Comparison of ENCODE assay signal across 16 cellular contexts in the genomic region with DNA sequence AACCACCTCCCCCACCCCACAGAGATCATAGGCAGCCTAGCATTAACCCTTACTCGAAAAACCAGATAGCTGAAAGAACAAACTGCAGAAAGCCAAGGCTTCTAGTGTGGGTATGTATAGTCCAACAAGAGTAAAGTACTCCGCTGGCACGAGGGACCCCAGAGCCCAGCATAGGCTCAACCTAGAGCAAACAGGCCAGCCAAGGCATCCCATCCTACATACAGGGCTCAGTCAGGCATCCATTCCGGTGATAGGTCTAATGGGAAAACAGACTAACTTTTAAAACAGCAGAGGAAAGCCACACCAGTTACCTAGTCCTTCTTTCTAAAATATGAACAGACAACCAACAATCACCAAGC. TPM values are rescaled to one million over a fixed set of nuclear protein-coding genes. Genes with fewer than 3 reads are reported as not detected.
DNase-seq lines count a peak whose midpoint lies in the region; ATAC-seq and TF ChIP-seq lines count a peak whose summit lies in the region.
"Had no signal": no experiment of that assay in that cellular context is flagged by ENCODE, and none has a peak within 500 bp of the region (broad histone marks: within the 10 kb centered on the region; RNA-seq: fewer than 3 reads in every experiment).

No MANE protein-coding gene starts in this region.

- 94 to 95% methylated on average over 4 of the region's 4 CpGs for WGBS in testis, 2 donors

- TF ChIP-seq CTCF in OCI-LY7 (conservative IDR thresholded peaks at IDR 0.05; ENCODE audit: low read length) (no peak), mucosa of descending colon (IDR thresholded peaks at IDR 0.05) (no peak), testis (IDR thresholded peaks at IDR 0.05) (no peak)

- POLR2A ChIA-PET in OCI-LY7 (lab: Charles Lee) = interaction anchor here (0.6 to 2.7 kb wide), 25 partner anchors 8 to 122 kb away, joined by 3 to 24 read pairs (median 4); no protein-coding TSS in a partner anchor

- no peaks in the 10 kb centered on the region for H4K20me1 ChIP-seq in OCI-LY7 (ENCODE audit: insufficient read depth, low read length)

- CTCF ChIA-PET in OCI-LY7 (lab: Charles Lee; ENCODE audit: unreplicated experiment) = interaction anchor here (0.6 to 1.0 kb wide), 2 partner anchors 19 to 43 kb away, joined by 4 to 5 read pairs; no protein-coding TSS in a partner anchor

- no TSS peak for BruUV-seq in OCI-LY7 (replicated peaks; lab: Mats Ljungman, UMichigan)

- TF ChIP-seq POLR2A in testis (IDR thresholded peaks at IDR 0.05) = no peak

- H3K27me3 ChIP-seq in testis = no peaks in the 10 kb centered on the region

- peaks cover 100% of the 10 kb centered on the region for H3K79me2 ChIP-seq in OCI-LY7 (ENCODE audit: insufficient read depth, low read depth, low read length)

- ATAC-seq in mucosa of descending colon = peak; percentile 31
- ATAC-seq in GM21786 (IDR thresholded peaks at IDR 0.05; ENCODE audit: unreplicated experiment) = no peak
- ATAC-seq in GM18498 (IDR thresholded peaks at IDR 0.05; ENCODE audit: unreplicated experiment) = no peak
- ATAC-seq: activated T-cell treated with anti-CD3 and anti-CD28 coated beads, Interleukin-2, amount 50 U/mL, for 72 hours; HCT116 had no signal

- DNase-seq in OCI-LY7 (ENCODE audit: low spot score) (no peak), cerebellar nuclear complex (lab: John Stamatoyannopoulos, UW) (peak; percentile 18 to 75), mucosa of descending colon (no peak), testis (no peak), NCI-H2227 (lab: John Stamatoyannopoulos, UW; ENCODE audit: unreplicated experiment) (no peak)
- DNase-seq in stimulated activated CD4-positive, alpha-beta T cell treated with anti-CD3 and anti-CD28 coated beads, Interleukin-12 subunit alpha, Interleukin-12 subunit beta, amount 100 ng/mL, for 4 hours = no peak
- DNase-seq: activated CD8-positive, alpha-beta memory T cell treated with anti-CD3 and anti-CD28 coated beads for 24 hours; activated T-cell treated with anti-CD3 and anti-CD28 coated beads, Interleukin-2, amount 50 U/mL, for 72 hours; effector memory CD4-positive, alpha-beta T cell; mesenchymal stem cell; Right ventricle myocardium superior; stimulated activated naive CD4-positive, alpha-beta T cell had no signal

- H3K27ac ChIP-seq in OCI-LY7 (ENCODE audit: low read depth, low read length, poor library complexity, severe bottlenecking) (peak overlapping the region; percentile 73), testis (peak overlapping the region; percentile 9 to 50)
- H3K27ac ChIP-seq: HL-60 had no signal

- no peaks in the 10 kb centered on the region for H3K9me2 ChIP-seq in OCI-LY7 (ENCODE audit: insufficient read depth, low read length)

- H3K36me3 ChIP-seq in OCI-LY7 (ENCODE audit: insufficient read depth, low read length) (peaks cover 42% of the 10 kb centered on the region), mucosa of descending colon (ENCODE audit: low read depth) (no peaks in the 10 kb centered on the region), testis (ENCODE audit: low read depth, missing control alignments) (no peaks in the 10 kb centered on the region)

- H3K9me3 ChIP-seq in OCI-LY7 (ENCODE audit: low read length) (peaks cover 21% of the 10 kb centered on the region), mucosa of descending colon (no peaks in the 10 kb centered on the region), testis (no peaks in the 10 kb centered on the region)

- intact Hi-C loops in OCI-LY7 (cut with micrococcal nuclease; ENCODE audit: unreplicated experiment) (no loop called here), mucosa of descending colon (cut with DNase I, micrococcal nuclease) (no loop called here), testis (cut with DNase I; ENCODE audit: low total_unique reads) (no loop called here)

- peaks cover 84% of the 10 kb centered on the region for H3K4me1 ChIP-seq in OCI-LY7 (ENCODE audit: insufficient read depth, low read length, poor library complexity, severe bottlenecking)
- no peaks in the 10 kb centered on the region for H3K4me1 ChIP-seq in mucosa of descending colon (ENCODE audit: low read depth)
- H3K4me1 ChIP-seq in testis = peaks cover 22% of the 10 kb centered on the region

- no peak overlapping the region for H3K4me3 ChIP-seq in OCI-LY7 (ENCODE audit: low read depth, low read length, poor library complexity, severe bottlenecking)
- no peak overlapping the region for H3K4me3 ChIP-seq in mucosa of descending colon
- H3K4me3 ChIP-seq in testis = no peak overlapping the region

- no peak overlapping the region for H2AFZ ChIP-seq in OCI-LY7 (ENCODE audit: low read length)

- peak overlapping the region; percentile 47 for H3K4me2 ChIP-seq in OCI-LY7 (ENCODE audit: low read length)

RNA-seq across cellular contexts. Expression of a gene that starts 17.8 kb away (rescaled TPM):
- 13.0 and 13.5 TPM in 2 replicates for total RNA-seq in OCI-LY7 (2014; rRNA removed; shearing (Covaris generic))
- 25.4 and 26.2 TPM in 2 replicates for total RNA-seq in OCI-LY7 (2022)
- 10 to 100 TPM in 2 of 3 donors, 1 to 10 TPM in 1; 7.6 to 20.4 (median 12.8) TPM for total RNA-seq in mucosa of descending colon
- total RNA-seq in testis = 10 to 100 TPM; 21.4 to 25.4 TPM
- 14.7 TPM for polyA plus RNA-seq in testis (ENCODE audit: insufficient read depth, low read depth, low replicate concordance)

Comparison
In these comparisons a context has a peak if more than half of its experiments do, and no peak if none do; other contexts are left out.
1. DNase-seq: peak in cerebellar nuclear complex (2 of 2); none in OCI-LY7 (single experiment), mucosa of descending colon (0 of 3), testis (single experiment), stimulated activated CD4-positive, alpha-beta T cell treated with anti-CD3 and anti-CD28 coated beads, Interleukin-12 subunit alpha, Interleukin-12 subunit beta, amount 100 ng/mL, for 4 hours (single experiment) and NCI-H2227 (single experiment).